9 cellular contexts compared by ENCODE assay signal in the genomic region with DNA sequence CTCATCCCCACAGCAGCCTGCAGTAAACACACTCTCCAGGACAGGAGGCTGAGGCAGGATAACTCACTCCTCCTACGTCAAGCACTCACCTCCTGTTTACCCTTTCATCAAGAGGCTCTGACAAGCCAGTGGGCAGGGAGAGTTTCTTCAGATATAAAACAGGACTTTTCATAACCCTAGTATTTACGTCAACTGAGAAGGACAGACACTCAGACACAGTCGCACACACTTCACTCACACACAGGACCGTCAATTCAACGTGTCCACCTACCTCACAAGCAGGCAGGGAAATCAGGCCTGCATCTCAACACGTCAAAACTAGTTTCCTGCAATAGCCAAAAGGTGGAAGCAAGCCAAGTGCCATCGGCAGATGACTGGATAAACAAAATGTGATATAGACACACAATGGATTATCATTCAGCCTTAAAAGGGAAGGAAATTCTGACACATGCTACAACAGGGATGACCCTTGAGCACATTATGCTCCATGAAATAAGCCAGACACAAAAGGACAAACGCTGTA. TPM values are rescaled to one million over a fixed set of nuclear protein-coding genes. Genes with fewer than 3 reads are reported as not detected.
DNase-seq lines count a peak whose midpoint lies in the region; ATAC-seq and TF ChIP-seq lines count a peak whose summit lies in the region.
"Had no signal": no experiment of that assay in that cellular context is flagged by ENCODE, and none has a peak within 500 bp of the region (broad histone marks: within the 10 kb centered on the region; RNA-seq: fewer than 3 reads in every experiment).

No MANE protein-coding gene starts in this region.

- H3K9me3 Mint-ChIP-seq in Calu3 (ENCODE audit: low read depth, unreplicated experiment), result no peaks in the 10 kb centered on the region

- peak overlapping the region; percentile 6 to 63 (median 31); a peak in 21 of 22 replicates for H3K4me2 ChIP-seq in BLaER1 treated with 17β-estradiol and CSF1 and Interleukin-3, amounts not matched to agents 10 nM and 100 nM

- no peak overlapping the region for H3K4me3 ChIP-seq in BLaER1 treated with 17β-estradiol and CSF1 and Interleukin-3, amounts not matched to agents 10 nM and 100 nM
- H3K4me3 ChIP-seq in mucosa of descending colon (no peak overlapping the region), MG63 (no peak overlapping the region)

- H3K27me3 ChIP-seq in BLaER1 treated with 17β-estradiol and CSF1 and Interleukin-3, amounts not matched to agents 10 nM and 100 nM, result no peaks in the 10 kb centered on the region
- H3K27me3 ChIP-seq in MG63, result no peaks in the 10 kb centered on the region

- no peaks in the 10 kb centered on the region for H3K9me3 ChIP-seq in BLaER1 treated with 17β-estradiol and CSF1 and Interleukin-3, amounts not matched to agents 10 nM and 100 nM (replicated peaks in 1 of 11)
- H3K9me3 ChIP-seq in mucosa of descending colon, result no peaks in the 10 kb centered on the region
- H3K9me3 ChIP-seq in MG63, result no peaks in the 10 kb centered on the region

- peak; percentile 39 for ATAC-seq in mucosa of descending colon
- ATAC-seq in HG03097 (IDR thresholded peaks at IDR 0.05; ENCODE audit: low FRiP score, unreplicated experiment), result no peak

- no peak overlapping the region for H3K9ac ChIP-seq in BLaER1 treated with 17β-estradiol and CSF1 and Interleukin-3, amounts not matched to agents 10 nM and 100 nM

- H3K4me1 ChIP-seq in BLaER1 treated with 17β-estradiol and CSF1 and Interleukin-3, amounts not matched to agents 10 nM and 100 nM, result peaks cover 50 to 85% (median 62%) of the 10 kb centered on the region in 10 experiments
- H3K4me1 ChIP-seq in mucosa of descending colon (ENCODE audit: low read depth), result peaks cover 13% of the 10 kb centered on the region

- BruUV-seq in Calu3 (replicated peaks; lab: Mats Ljungman, UMichigan), result no TSS peak

- H3K36me3 Mint-ChIP-seq in Calu3 (ENCODE audit: insufficient read depth, unreplicated experiment), result no peaks in the 10 kb centered on the region

- no peaks in the 10 kb centered on the region for H3K27me3 Mint-ChIP-seq in Calu3 (ENCODE audit: unreplicated experiment)

- peaks cover 0 to 29% (median 8%) of the 10 kb centered on the region in 11 experiments; a peak in 10 of 22 replicates for H3K36me3 ChIP-seq in BLaER1 treated with 17β-estradiol and CSF1 and Interleukin-3, amounts not matched to agents 10 nM and 100 nM
- no peaks in the 10 kb centered on the region for H3K36me3 ChIP-seq in mucosa of descending colon (ENCODE audit: low read depth)
- H3K36me3 ChIP-seq in MG63, result no peaks in the 10 kb centered on the region

- no peak overlapping the region for H3K27ac Mint-ChIP-seq in Calu3 (ENCODE audit: unreplicated experiment)

- peaks cover 0 to 32% (median 17%) of the 10 kb centered on the region in 11 experiments; a peak in 13 of 22 replicates for H4K20me1 ChIP-seq in BLaER1 treated with 17β-estradiol and CSF1 and Interleukin-3, amounts not matched to agents 10 nM and 100 nM

- intact Hi-C loops in mucosa of descending colon (cut with DNase I, micrococcal nuclease) (no loop called here), Calu3 (cut with micrococcal nuclease; ENCODE audit: unreplicated experiment) (no loop called here)

- H3K4me1 Mint-ChIP-seq in Calu3 (ENCODE audit: low read depth, unreplicated experiment), result no peaks in the 10 kb centered on the region

- CTCF ChIA-PET in Calu3 (lab: Charles Lee), result no interaction called here

- H3K4me3 Mint-ChIP-seq in Calu3 (ENCODE audit: low read depth, unreplicated experiment), result no peak overlapping the region

- DNase-seq in NCI-H345 (lab: John Stamatoyannopoulos, UW), result peak; percentile 91
- peak; percentile 56 for DNase-seq in amniotic epithelial cell (ENCODE audit: low read depth)
- DNase-seq in mucosa of descending colon, result no peak
- no peak for DNase-seq in Calu3
- DNase-seq in MG63, result no peak
- no peak for DNase-seq in HCEC 1CT
- DNase-seq: GF-D8 had no signal

- no peak for TF ChIP-seq CTCF in mucosa of descending colon (IDR thresholded peaks at IDR 0.05)
- no peak for TF ChIP-seq CTCF in Calu3 (IDR thresholded peaks at IDR 0.05; ENCODE audit: unreplicated experiment)

- H3K27ac ChIP-seq in BLaER1 treated with 17β-estradiol and CSF1 and Interleukin-3, amounts not matched to agents 10 nM and 100 nM, result peak overlapping the region in 1 of 11 experiments; percentile 1; a peak in 1 of 22 replicates

RNA-seq across cellular contexts. Expression of a gene that starts 48.6 kb away (rescaled TPM):
- total RNA-seq in mucosa of descending colon (10 to 100 TPM in 2 of 3 donors, 1 to 10 TPM in 1; 9.5 to 90.3 (median 11.7) TPM), Calu3 (2022) (9.8 and 11.8 TPM in 2 replicates)
- total RNA-seq in MG63 (2014; rRNA removed; shearing (Covaris generic); ENCODE audit: low replicate concordance), result 14.7 and 19.0 TPM in 2 replicates

Comparison
In these comparisons a context has a peak if more than half of its experiments do, and no peak if none do; other contexts are left out.
1. DNase-seq: peak in NCI-H345 (single experiment) and amniotic epithelial cell (single experiment); none in mucosa of descending colon (0 of 3), Calu3 (single experiment), MG63 (single experiment) and HCEC 1CT (single experiment).